ENCODE assay signal across 1 cellular context in genomic region chr10:7085147-7085912, GRCh38.
TF ChIP-seq lines count a peak whose summit lies in the region.

No MANE protein-coding gene starts in this region.

TF ChIP-seq in H1, 55 proteins besides CTCF, POLR2A, EP300 and RAD21 (continued from another document):
- no peak for TF ChIP-seq ATF2 (IDR thresholded peaks at IDR 0.05; ENCODE audit: low read length)
